8 cellular contexts compared by ENCODE assay signal in genomic region chr12:119178544-119179334, GRCh38.
A peak's percentile ranks its signal among the peaks of the same experiment; 100 is the strongest.
DNase-seq lines count a peak whose midpoint lies in the region; ATAC-seq lines count a peak whose summit lies in the region.

A gene with protein sequence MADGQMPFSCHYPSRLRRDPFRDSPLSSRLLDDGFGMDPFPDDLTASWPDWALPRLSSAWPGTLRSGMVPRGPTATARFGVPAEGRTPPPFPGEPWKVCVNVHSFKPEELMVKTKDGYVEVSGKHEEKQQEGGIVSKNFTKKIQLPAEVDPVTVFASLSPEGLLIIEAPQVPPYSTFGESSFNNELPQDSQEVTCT (plus strand): TSS chr12:119178931. CDS start chr12:119179313, 382 bp downstream.

- H3K27me3 ChIP-seq in layer of hippocampus (ENCODE audit: control insufficient read depth, insufficient read depth, low read length): peaks cover 7% of the 10 kb centered on the region

- H3K27ac ChIP-seq in cingulate gyrus (ENCODE audit: low read depth, low read length): peak within 1 kb of the TSS; percentile 93
- H3K27ac ChIP-seq in layer of hippocampus (ENCODE audit: low read depth, low read length): peak within 1 kb of the TSS; percentile 87
- peak within 1 kb of the TSS; percentile 36 for H3K27ac ChIP-seq in substantia nigra (ENCODE audit: low read depth, low read length, poor library complexity, severe bottlenecking)

- ATAC-seq in GM21360 (IDR thresholded peaks at IDR 0.05; ENCODE audit: unreplicated experiment): no peak

- DNase-seq in Ammon's horn (ENCODE audit: low spot score) (peak; percentile 72), NCI-H2171 treated with DMSO at 0.1 percent for 48 hours (lab: John Stamatoyannopoulos, UW) (peak; percentile 64), substantia nigra (lab: John Stamatoyannopoulos, UW) (peak in 42 of 49 donors; percentile 16 to 87 (median 61)), KG1 (lab: John Stamatoyannopoulos, UW) (no peak)
- DNase-seq in stimulated activated CD4-positive, alpha-beta T cell treated with anti-CD3 and anti-CD28 coated beads, Interleukin-4, amount 100 ng/mL, for 4 hours: no peak

Comparison
In these comparisons a context has a peak if more than half of its experiments do, and no peak if none do; other contexts are left out.
1. DNase-seq: peak in Ammon's horn (single experiment), NCI-H2171 treated with DMSO at 0.1 percent for 48 hours (single experiment) and substantia nigra (42 of 49); none in stimulated activated CD4-positive, alpha-beta T cell treated with anti-CD3 and anti-CD28 coated beads, Interleukin-4, amount 100 ng/mL, for 4 hours (0 of 2) and KG1 (single experiment).
2. H3K27ac ChIP-seq: peak in every context shown above with its lines; median percentile 93 in cingulate gyrus; 87 in layer of hippocampus; 36 in substantia nigra.